Comparison of ENCODE assay signal across 15 cellular contexts in genomic region chr4:79996950-79997349, GRCh38.
DNase-seq lines count a peak whose midpoint lies in the region; ATAC-seq and TF ChIP-seq lines count a peak whose summit lies in the region.
"Had no signal": no experiment of that assay in that cellular context is flagged by ENCODE, and none has a peak within 500 bp of the region (broad histone marks: within the 10 kb centered on the region; RNA-seq: fewer than 3 reads in every experiment).

No MANE protein-coding gene starts in this region.

- H3K4me1 Mint-ChIP-seq in natural killer cell, result no peaks in the 10 kb centered on the region
- peaks cover 6 to 7% of the 10 kb centered on the region in 2 donors for H3K4me1 Mint-ChIP-seq in natural killer cell treated with Interleukin-12 subunit alpha and Interleukin-12 subunit beta and Interleukin-15 and Interleukin-18, amount 100 ng/mL, for 72 hours (ENCODE audit: low read depth in 2 of 2)
- H3K4me1 Mint-ChIP-seq in T-helper 17 cell, result peaks cover 30% of the 10 kb centered on the region

- TF ChIP-seq CTCF in natural killer cell (IDR thresholded peaks at IDR 0.05), result peak; percentile 6

- H3K27me3 Mint-ChIP-seq in natural killer cell (ENCODE audit: low read depth in 2 of 2) (no peaks in the 10 kb centered on the region), T-helper 17 cell (no peaks in the 10 kb centered on the region)
- H3K27me3 Mint-ChIP-seq in natural killer cell treated with Interleukin-12 subunit alpha and Interleukin-12 subunit beta and Interleukin-15 and Interleukin-18, amount 100 ng/mL, for 72 hours, result no peaks in the 10 kb centered on the region

- H3K4me3 Mint-ChIP-seq in natural killer cell, result no peak overlapping the region
- H3K4me3 Mint-ChIP-seq in natural killer cell treated with Interleukin-12 subunit alpha and Interleukin-12 subunit beta and Interleukin-15 and Interleukin-18, amount 100 ng/mL, for 72 hours, result no peak overlapping the region
- H3K4me3 Mint-ChIP-seq in T-helper 17 cell, result no peak overlapping the region
- H3K4me3 Mint-ChIP-seq: CD8-positive, alpha-beta T cell; H9 had no signal

- no peaks in the 10 kb centered on the region for H3K36me3 Mint-ChIP-seq in natural killer cell
- peaks cover 12% of the 10 kb centered on the region for H3K36me3 Mint-ChIP-seq in natural killer cell treated with Interleukin-12 subunit alpha and Interleukin-12 subunit beta and Interleukin-15 and Interleukin-18, amount 100 ng/mL, for 72 hours
- peaks cover 2% of the 10 kb centered on the region for H3K36me3 Mint-ChIP-seq in T-helper 17 cell (ENCODE audit: low read depth)

- DNase-seq in natural killer cell (no peak), NCI-H446 treated with DMSO at 0.1 percent for 48 hours (lab: John Stamatoyannopoulos, UW) (peak; percentile 45), fibroblast of peridontal ligament (ENCODE audit: extremely low read depth) (peak; percentile 30), nucleus accumbens (lab: John Stamatoyannopoulos, UW) (no peak), T-helper 17 cell (no peak)
- no peak for DNase-seq in natural killer cell treated with Interleukin-12 subunit alpha and Interleukin-12 subunit beta and Interleukin-15 and Interleukin-18, amount 100 ng/mL, for 72 hours (ENCODE audit: low spot score)
- DNase-seq: BE2C; CD8-positive, alpha-beta T cell; COR-L47; DMS153; DMS79 treated with DMSO at 0.1 percent for 48 hours; GDM1; GOT3; H9 had no signal

- H3K9me3 Mint-ChIP-seq in natural killer cell, result peaks cover 0 to 2% of the 10 kb centered on the region in 2 donors
- H3K9me3 Mint-ChIP-seq in natural killer cell treated with Interleukin-12 subunit alpha and Interleukin-12 subunit beta and Interleukin-15 and Interleukin-18, amount 100 ng/mL, for 72 hours, result peaks cover 9% of the 10 kb centered on the region
- H3K9me3 Mint-ChIP-seq: CD8-positive, alpha-beta T cell had no signal

- H3K27ac Mint-ChIP-seq in natural killer cell, result no peak overlapping the region
- no peak overlapping the region for H3K27ac Mint-ChIP-seq in natural killer cell treated with Interleukin-12 subunit alpha and Interleukin-12 subunit beta and Interleukin-15 and Interleukin-18, amount 100 ng/mL, for 72 hours
- H3K27ac Mint-ChIP-seq in T-helper 17 cell, result no peak overlapping the region
- H3K27ac Mint-ChIP-seq: CD8-positive, alpha-beta T cell; H9 had no signal

- ATAC-seq in natural killer cell, result no peak
- no peak for ATAC-seq in natural killer cell treated with Interleukin-12 subunit alpha and Interleukin-12 subunit beta and Interleukin-15 and Interleukin-18, amount 100 ng/mL, for 72 hours
- ATAC-seq in T-helper 17 cell, result no peak
- ATAC-seq: A549; CD8-positive, alpha-beta T cell had no signal

- no peaks in the 10 kb centered on the region for H3K9me3 ChIP-seq in T-helper 17 cell (ENCODE audit: control insufficient read depth, low read length, poor library complexity, severe bottlenecking)
- H3K9me3 ChIP-seq: A549, BE2C had no signal

- intact Hi-C loops in natural killer cell (cut with micrococcal nuclease), result no loop called here

Comparison
In these comparisons a context has a peak if more than half of its experiments do, and no peak if none do; other contexts are left out.
1. DNase-seq: peak in NCI-H446 treated with DMSO at 0.1 percent for 48 hours (single experiment) and fibroblast of peridontal ligament (single experiment); none in natural killer cell (single experiment), natural killer cell treated with Interleukin-12 subunit alpha and Interleukin-12 subunit beta and Interleukin-15 and Interleukin-18, amount 100 ng/mL, for 72 hours (single experiment), nucleus accumbens (0 of 56) and T-helper 17 cell (0 of 3).